In genomic region chr6:39812853-39813533, GRCh38 we compare ENCODE assay signal across 1 cellular context.
TF ChIP-seq lines count a peak whose summit lies in the region.

No MANE protein-coding gene starts in this region.

TF ChIP-seq in liver, 16 proteins besides CTCF, POLR2A, EP300 and RAD21 (continued from another document):
- peak; percentile 95 for TF ChIP-seq REST (IDR thresholded peaks at IDR 0.05)
- no peak for TF ChIP-seq FOXA1 (IDR thresholded peaks at IDR 0.05)
- peak; percentile 36 for TF ChIP-seq SP1 (IDR thresholded peaks at IDR 0.05)
- TF ChIP-seq NR2F2 (IDR thresholded peaks at IDR 0.05) = peak; percentile 58
- peak; percentile 47 to 62 for TF ChIP-seq RXRA (IDR thresholded peaks at IDR 0.05)
- TF ChIP-seq JUND (IDR thresholded peaks at IDR 0.05) = peak; percentile 50 to 53
- no peak for TF ChIP-seq YY1 (IDR thresholded peaks at IDR 0.05)
- TF ChIP-seq ATF3 (IDR thresholded peaks at IDR 0.05) = no peak
